Comparison of ENCODE assay signal across 9 cellular contexts in genomic region chr19:39832341-39833083, GRCh38. TPM values are rescaled to one million over a fixed set of nuclear protein-coding genes. Genes with fewer than 3 reads are reported as not detected.
DNase-seq lines count a peak whose midpoint lies in the region; TF ChIP-seq lines count a peak whose summit lies in the region.
"Had no signal": no experiment of that assay in that cellular context is flagged by ENCODE, and none has a peak within 500 bp of the region (broad histone marks: within the 10 kb centered on the region; RNA-seq: fewer than 3 reads in every experiment).

No MANE protein-coding gene starts in this region.

- CTCF ChIA-PET in mammary epithelial cell (lab: Charles Lee; ENCODE audit: low non-redundant PET), result no interaction called here

- H3K4me2 ChIP-seq in mammary epithelial cell (ENCODE audit: insufficient read depth, low read depth, low read length) (peak overlapping the region; percentile 86), mesendoderm (ENCODE audit: low read length) (no peak overlapping the region)

- peak overlapping the region; percentile 86 for H2AFZ ChIP-seq in mammary epithelial cell (ENCODE audit: low read depth, low read length)

- H2AK5ac ChIP-seq in mesendoderm (ENCODE audit: low read length), result no peak overlapping the region

- no peaks in the 10 kb centered on the region for H4K20me1 ChIP-seq in mammary epithelial cell (ENCODE audit: insufficient read depth, low read length)

- no peaks in the 10 kb centered on the region for H3K27me3 ChIP-seq in mammary epithelial cell (ENCODE audit: insufficient read depth, low read length)
- no peaks in the 10 kb centered on the region for H3K27me3 ChIP-seq in mesendoderm (ENCODE audit: insufficient read depth, low read length, poor library complexity)

- no peaks in the 10 kb centered on the region for H3K27me3 Mint-ChIP-seq in activated naive CD4-positive, alpha-beta T cell treated with anti-CD3 and anti-CD28 coated beads, Interleukin-2, amount 50 U/mL, for 24 hours
- H3K27me3 Mint-ChIP-seq in type B pancreatic cell, result no peaks in the 10 kb centered on the region

- peak overlapping the region; percentile 65 for H3K56ac ChIP-seq in mesendoderm (ENCODE audit: low read length)

- H3K4ac ChIP-seq in mesendoderm (ENCODE audit: low read depth, low read length), result no peak overlapping the region

- in situ Hi-C loops in mammary epithelial cell (cut with MboI; ENCODE audit: low sequenced_read_pairs in 2 of 2), result no loop called here

- peaks cover 38% of the 10 kb centered on the region for H3K4me1 Mint-ChIP-seq in activated naive CD4-positive, alpha-beta T cell treated with anti-CD3 and anti-CD28 coated beads, Interleukin-2, amount 50 U/mL, for 24 hours
- peaks cover 23% of the 10 kb centered on the region for H3K4me1 Mint-ChIP-seq in type B pancreatic cell (ENCODE audit: unreplicated experiment)

- dilution Hi-C loops in mammary epithelial cell (cut with HindIII; ENCODE audit: low sequenced_read_pairs), result no loop called here

- intact Hi-C loops in mammary epithelial cell (cut with micrococcal nuclease), result no loop called here

- H4K8ac ChIP-seq in mesendoderm (ENCODE audit: low read depth, low read length), result no peak overlapping the region

- H3K23ac ChIP-seq in mesendoderm (ENCODE audit: low read length), result no peak overlapping the region

- peaks cover 33% of the 10 kb centered on the region for H3K79me2 ChIP-seq in mammary epithelial cell (ENCODE audit: insufficient read depth, low read length)
- peaks cover 1% of the 10 kb centered on the region for H3K79me2 ChIP-seq in mesendoderm (ENCODE audit: control insufficient read depth, insufficient read depth, low read length)

- no peak overlapping the region for H3K18ac ChIP-seq in mesendoderm (ENCODE audit: low read length)

- peak overlapping the region; percentile 83 for H3K4me3 Mint-ChIP-seq in activated naive CD4-positive, alpha-beta T cell treated with anti-CD3 and anti-CD28 coated beads, Interleukin-2, amount 50 U/mL, for 24 hours
- peak overlapping the region; percentile 96 for H3K4me3 Mint-ChIP-seq in type B pancreatic cell

- H3K79me1 ChIP-seq in mesendoderm (ENCODE audit: low read length), result peaks cover 7% of the 10 kb centered on the region

- H3K9me3 ChIP-seq in mammary epithelial cell (replicated peaks; ENCODE audit: insufficient read depth, low read length), result no peaks in the 10 kb centered on the region

- H2BK15ac ChIP-seq in mesendoderm (replicated peaks; ENCODE audit: low read depth), result no peak overlapping the region

- peak overlapping the region; percentile 76 for H3K27ac Mint-ChIP-seq in activated naive CD4-positive, alpha-beta T cell treated with anti-CD3 and anti-CD28 coated beads, Interleukin-2, amount 50 U/mL, for 24 hours
- peak overlapping the region; percentile 82 for H3K27ac Mint-ChIP-seq in type B pancreatic cell

- H3K4me1 ChIP-seq in mammary epithelial cell (ENCODE audit: insufficient read depth, low read length) (peaks cover 7% of the 10 kb centered on the region), mesendoderm (ENCODE audit: control insufficient read depth, low read depth, low read length) (no peaks in the 10 kb centered on the region)

- H3K27ac ChIP-seq in mammary epithelial cell (ENCODE audit: insufficient read depth, low read depth, low read length) (peak overlapping the region; percentile 82), mesendoderm (ENCODE audit: low read depth, low read length) (no peak overlapping the region)

- H3K36me3 ChIP-seq in mammary epithelial cell (ENCODE audit: insufficient read depth, low read length), result peaks cover 30% of the 10 kb centered on the region
- H3K36me3 ChIP-seq in mesendoderm (ENCODE audit: control insufficient read depth, insufficient read depth, low read length), result peaks cover 11% of the 10 kb centered on the region

- TF ChIP-seq CTCF in mammary epithelial cell (conservative IDR thresholded peaks at IDR 0.05 in 1 of 2, IDR thresholded peaks at IDR 0.05 in 1 of 2; ENCODE audit: extremely low read depth in 1 of 2, insufficient read depth in 1 of 2, low read depth in 1 of 2, low read length in 2 of 2), result no peak
- no peak for TF ChIP-seq CTCF in type B pancreatic cell (conservative IDR thresholded peaks at IDR 0.05)

- no peak overlapping the region for H2BK120ac ChIP-seq in mesendoderm (ENCODE audit: low read depth, low read length)

- WGBS in mammary epithelial cell (ENCODE audit: low coverage, missing lambda C conversion rate), result 74% methylated on average over 5 of the region's 5 CpGs
- no CpG with 5 or more reads among the region's 5 CpGs for WGBS in mesendoderm (ENCODE audit: extremely low coverage, insufficient coverage, low lambda C conversion rate)

- no peak overlapping the region for H4K5ac ChIP-seq in mesendoderm (ENCODE audit: low read length)

- H3K4me3 ChIP-seq in mammary epithelial cell (replicated peaks in 1 of 3; ENCODE audit: insufficient read depth in 1 of 3, low read depth in 2 of 3, low read length in 3 of 3) (peak overlapping the region; percentile 71 to 90 (median 76)), mesendoderm (ENCODE audit: low read length) (no peak overlapping the region)

- H2BK5ac ChIP-seq in mesendoderm (ENCODE audit: low read length), result no peak overlapping the region

- no peak for DNase-seq in activated naive CD4-positive, alpha-beta T cell treated with Interleukin-2 at 50 U/mL for 16 hours
- DNase-seq in mammary epithelial cell (no peak), mesendoderm (no peak), type B pancreatic cell (ENCODE audit: extremely low spot score, unreplicated experiment) (no peak), cerebellum (ENCODE audit: low spot score) (no peak), SW 1271 (lab: John Stamatoyannopoulos, UW) (no peak), NCI-H2107 (lab: John Stamatoyannopoulos, UW) (no peak)

- peaks cover 14% of the 10 kb centered on the region for H3K36me3 Mint-ChIP-seq in activated naive CD4-positive, alpha-beta T cell treated with anti-CD3 and anti-CD28 coated beads, Interleukin-2, amount 50 U/mL, for 24 hours
- peaks cover 42% of the 10 kb centered on the region for H3K36me3 Mint-ChIP-seq in type B pancreatic cell

- H3K9ac ChIP-seq in mammary epithelial cell (ENCODE audit: insufficient read depth, low read length) (no peak overlapping the region), mesendoderm (ENCODE audit: low read length) (peak overlapping the region; percentile 20)

- BruUV-seq in mammary epithelial cell (replicated peaks; lab: Mats Ljungman, UMichigan), result no TSS peak

- no peaks in the 10 kb centered on the region for H3K9me3 Mint-ChIP-seq in activated naive CD4-positive, alpha-beta T cell treated with anti-CD3 and anti-CD28 coated beads, Interleukin-2, amount 50 U/mL, for 24 hours
- no peaks in the 10 kb centered on the region for H3K9me3 Mint-ChIP-seq in type B pancreatic cell

RNA-seq across cellular contexts. Expression of gene DYRK1B, which starts 1.4 kb away (rescaled TPM):
- total RNA-seq in mammary epithelial cell (10 to 100 TPM; 11.7 to 18.2 TPM), type B pancreatic cell (ENCODE audit: low replicate concordance) (43.1 and 49.3 TPM in 2 replicates), cerebellum (20.1 TPM)
- 6.9 TPM for polyA plus RNA-seq in mammary epithelial cell
- polyA minus RNA-seq in mammary epithelial cell, result 4.3 TPM
- polyA plus RNA-seq in mesendoderm (2013, experiment 1 of 2), result 5.9 TPM
- 5.9 TPM for polyA plus RNA-seq in mesendoderm (2013, experiment 2 of 2)

RNA-seq across cellular contexts. Expression of gene FBL, which starts 13.7 kb away (rescaled TPM):
- total RNA-seq in mammary epithelial cell, result 100 to 1,000 TPM in 1 of 2 donors, 10 to 100 TPM in 1; 72.2 to 261 TPM
- 546 TPM for polyA plus RNA-seq in mammary epithelial cell
- polyA minus RNA-seq in mammary epithelial cell, result 635 TPM
- 572 TPM for polyA plus RNA-seq in mesendoderm (2013, experiment 1 of 2)
- polyA plus RNA-seq in mesendoderm (2013, experiment 2 of 2), result 587 TPM
- total RNA-seq in type B pancreatic cell (ENCODE audit: low replicate concordance), result 327 and 356 TPM in 2 replicates
- 96.6 TPM for total RNA-seq in cerebellum

RNA-seq across cellular contexts. Expression of gene LEUTX, which starts 53.9 kb away (rescaled TPM):
- total RNA-seq in mammary epithelial cell, result not detected
- not detected for polyA plus RNA-seq in mammary epithelial cell
- not detected for polyA minus RNA-seq in mammary epithelial cell
- not detected for polyA plus RNA-seq in mesendoderm (2013, experiment 1 of 2)
- polyA plus RNA-seq in mesendoderm (2013, experiment 2 of 2), result not detected
- total RNA-seq in type B pancreatic cell (ENCODE audit: low replicate concordance), result not detected in 2 replicates
- total RNA-seq in cerebellum, result not detected
- total RNA-seq: subcutaneous adipose tissue had no signal
